In the genomic region with DNA sequence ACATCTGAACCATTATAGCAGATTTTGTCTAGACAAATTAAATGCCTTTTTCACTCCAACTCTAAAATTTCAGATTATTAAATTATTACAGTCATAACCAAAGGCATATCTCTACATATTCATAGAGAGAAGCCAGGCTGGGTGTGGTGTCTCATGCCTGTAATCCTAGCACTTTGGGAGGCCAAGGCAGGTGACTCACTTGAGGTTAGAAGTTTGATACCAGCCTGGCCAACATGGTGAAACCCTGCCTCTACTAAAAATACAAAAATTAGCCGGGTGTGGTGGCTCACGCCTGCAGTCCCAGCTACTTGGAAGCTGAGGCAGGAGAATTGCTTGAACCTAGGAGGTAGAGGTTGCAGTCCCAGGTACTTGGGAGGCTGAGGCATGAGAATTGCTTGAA, we compare ENCODE assay signal across 12 cellular contexts. TPM values are rescaled to one million over a fixed set of nuclear protein-coding genes. Genes with fewer than 3 reads are reported as not detected.
DNase-seq lines count a peak whose midpoint lies in the region; ATAC-seq lines count a peak whose summit lies in the region.
"Not testable (repeated sequence)": the region's sequence is repeated elsewhere in the genome, so short reads cannot be mapped to it uniquely, and the experiment has no call there.
"Had no signal": no experiment of that assay in that cellular context is flagged by ENCODE, and none has a peak within 500 bp of the region (broad histone marks: within the 10 kb centered on the region; RNA-seq: fewer than 3 reads in every experiment).

No MANE protein-coding gene starts in this region.

- H3K27ac ChIP-seq in CD8-positive, alpha-beta memory T cell (ENCODE audit: low read depth, low read length) = not testable (repeated sequence)

- not testable (repeated sequence) for H3K9me3 ChIP-seq in CD8-positive, alpha-beta memory T cell (ENCODE audit: low read length)

- peak overlapping the region in 7 of 8 donors; percentile 35 to 86 (median 55) for H3K27ac Mint-ChIP-seq in CD8-positive, alpha-beta memory T cell
- H3K27ac Mint-ChIP-seq in activated naive CD8-positive, alpha-beta T cell treated with anti-CD3 and anti-CD28 coated beads for 36 hours = peak overlapping the region; percentile 84
- H3K27ac Mint-ChIP-seq in effector memory CD8-positive, alpha-beta T cell = peak overlapping the region; percentile 63 to 86

- not testable (repeated sequence) for ATAC-seq in effector memory CD8-positive, alpha-beta T cell (replicated peaks)

- peak overlapping the region; percentile 37 to 68 (median 51) for H3K4me3 Mint-ChIP-seq in CD8-positive, alpha-beta memory T cell
- H3K4me3 Mint-ChIP-seq in activated naive CD8-positive, alpha-beta T cell treated with anti-CD3 and anti-CD28 coated beads for 36 hours = peak overlapping the region; percentile 40
- H3K4me3 Mint-ChIP-seq in effector memory CD8-positive, alpha-beta T cell = peak overlapping the region; percentile 52 to 58

- H3K27me3 Mint-ChIP-seq in CD8-positive, alpha-beta memory T cell; activated naive CD8-positive, alpha-beta T cell treated with anti-CD3 and anti-CD28 coated beads for 36 hours; effector memory CD8-positive, alpha-beta T cell: not testable (repeated sequence)

- not testable (repeated sequence) for H3K9me3 Mint-ChIP-seq in CD8-positive, alpha-beta memory T cell; activated naive CD8-positive, alpha-beta T cell treated with anti-CD3 and anti-CD28 coated beads for 36 hours; effector memory CD8-positive, alpha-beta T cell

- DNase-seq in CD8-positive, alpha-beta memory T cell; effector memory CD8-positive, alpha-beta T cell: not testable (repeated sequence)
- DNase-seq in LHCN-M2 (ENCODE audit: low read depth) (peak; percentile 67), myocyte (ENCODE audit: low read depth) (peak; percentile 75)
- DNase-seq in NK-92 treated with Interleukin-12 subunit alpha and Interleukin-12 subunit beta, amount 100 ng/mL, for 24 hours (lab: John Stamatoyannopoulos, UW) = peak; percentile 10
- DNase-seq in activated CD8-positive, alpha-beta memory T cell treated with anti-CD3 and anti-CD28 coated beads, Interleukin-2, amount 50 U/mL, for 4 hours = peak; percentile 43
- DNase-seq in activated naive CD8-positive, alpha-beta T cell treated with anti-CD3 and anti-CD28 coated beads for 36 hours = peak; percentile 56
- peak; percentile 67 for DNase-seq in stimulated activated CD8-positive, alpha-beta memory T cell treated with anti-CD3 and anti-CD28 coated beads, Interleukin-4, amount 100 ng/mL, for 48 hours

- peaks cover 35 to 88% (median 51%) of the 10 kb centered on the region in 3 donors for H3K36me3 Mint-ChIP-seq in CD8-positive, alpha-beta memory T cell
- H3K36me3 Mint-ChIP-seq in activated naive CD8-positive, alpha-beta T cell treated with anti-CD3 and anti-CD28 coated beads for 36 hours = peaks cover 80% of the 10 kb centered on the region
- peaks cover 89% of the 10 kb centered on the region for H3K36me3 Mint-ChIP-seq in effector memory CD8-positive, alpha-beta T cell (ENCODE audit: insufficient read depth)

- peaks cover 29% of the 10 kb centered on the region for H3K4me1 ChIP-seq in CD8-positive, alpha-beta memory T cell (ENCODE audit: insufficient read depth, low read length)

- H3K36me3 ChIP-seq in CD8-positive, alpha-beta memory T cell (ENCODE audit: insufficient read depth, low read length) = peaks cover 26% of the 10 kb centered on the region

- not testable (repeated sequence) for H3K4me3 ChIP-seq in CD8-positive, alpha-beta memory T cell (ENCODE audit: low read length)

- H3K27me3 ChIP-seq in CD8-positive, alpha-beta memory T cell (ENCODE audit: insufficient read depth, low read length, poor library complexity, severe bottlenecking) = not testable (repeated sequence)

- POLR2A ChIA-PET in CD8-positive, alpha-beta memory T cell (lab: Charles Lee) = not testable (repeated sequence)

- H3K4me1 Mint-ChIP-seq in CD8-positive, alpha-beta memory T cell = peaks cover 85 to 94% (median 90%) of the 10 kb centered on the region in 3 donors
- H3K4me1 Mint-ChIP-seq in activated naive CD8-positive, alpha-beta T cell treated with anti-CD3 and anti-CD28 coated beads for 36 hours = peaks cover 72% of the 10 kb centered on the region
- H3K4me1 Mint-ChIP-seq in effector memory CD8-positive, alpha-beta T cell (ENCODE audit: low read depth in 2 of 2) = peaks cover 46 to 67% of the 10 kb centered on the region in 2 donors

- CTCF ChIA-PET in CD8-positive, alpha-beta memory T cell (lab: Charles Lee) = not testable (repeated sequence)

RNA-seq across cellular contexts. Expression of a gene that starts 11.1 kb away (rescaled TPM):
- total RNA-seq in CD8-positive, alpha-beta memory T cell = 100 to 1,000 TPM; 145 to 161 TPM
- 562 TPM for polyA plus RNA-seq in CD8-positive, alpha-beta memory T cell
- total RNA-seq in LHCN-M2 (2014; rRNA removed) (0.26 and 0.40 TPM in 2 replicates), myocyte (0.21 TPM in 1 of 2 replicates, not detected in the other)
- polyA plus RNA-seq in LHCN-M2 (2012) = 0.05 TPM
- total RNA-seq in activated naive CD8-positive, alpha-beta T cell treated with anti-CD3 and anti-CD28 coated beads for 36 hours = 100 to 1,000 TPM; 112 to 114 TPM
- 0.08 TPM for polyA plus RNA-seq in myocyte (2012)
- total RNA-seq: G401, SJSA1 had no signal

RNA-seq across cellular contexts. Expression of a gene that starts 30.8 kb away (rescaled TPM):
- 10 to 100 TPM; 10.7 to 16.2 TPM for total RNA-seq in CD8-positive, alpha-beta memory T cell
- polyA plus RNA-seq in CD8-positive, alpha-beta memory T cell = 3.4 TPM
- not detected in 2 replicates for total RNA-seq in LHCN-M2 (2014; rRNA removed)
- polyA plus RNA-seq in LHCN-M2 (2012) = not detected
- 1 to 10 TPM; 2.4 TPM for total RNA-seq in activated naive CD8-positive, alpha-beta T cell treated with anti-CD3 and anti-CD28 coated beads for 36 hours
- total RNA-seq in myocyte = not detected in 2 replicates
- polyA plus RNA-seq in myocyte (2012) = not detected
- total RNA-seq: G401, Right ventricle myocardium superior, SJSA1 had no signal
- polyA plus RNA-seq: CD14-positive monocyte had no signal

RNA-seq across cellular contexts. Expression of a gene that starts 41.7 kb away (rescaled TPM):
- 1 to 10 TPM; 3.0 to 3.2 TPM for total RNA-seq in CD8-positive, alpha-beta memory T cell
- polyA plus RNA-seq in CD8-positive, alpha-beta memory T cell = 7.1 TPM
- total RNA-seq in LHCN-M2 (2014; rRNA removed) (0.63 TPM in 1 of 2 replicates, not detected in the other), myocyte (not detected in 2 replicates)
- polyA plus RNA-seq in LHCN-M2 (2012) = not detected
- total RNA-seq in activated naive CD8-positive, alpha-beta T cell treated with anti-CD3 and anti-CD28 coated beads for 36 hours = 1 to 10 TPM in 1 of 2 experiments, under 1 TPM in 1; 0.64 to 1.1 TPM
- polyA plus RNA-seq in myocyte (2012) = not detected
- total RNA-seq: G401, Right ventricle myocardium superior, SJSA1 had no signal
- polyA plus RNA-seq: CD14-positive monocyte had no signal

RNA-seq across cellular contexts. Expression of a gene that starts 57.1 kb away (rescaled TPM):
- total RNA-seq in CD8-positive, alpha-beta memory T cell = 1 to 10 TPM; 4.9 to 5.7 TPM
- polyA plus RNA-seq in CD8-positive, alpha-beta memory T cell = 13.3 TPM
- total RNA-seq in LHCN-M2 (2014; rRNA removed) = 0.96 and 2.0 TPM in 2 replicates
- 0.16 TPM for polyA plus RNA-seq in LHCN-M2 (2012)
- under 1 TPM in 1 of 2 experiments, not detected in 1; 0.82 TPM for total RNA-seq in activated naive CD8-positive, alpha-beta T cell treated with anti-CD3 and anti-CD28 coated beads for 36 hours
- 0.40 TPM in 1 of 2 replicates, not detected in the other for total RNA-seq in myocyte
- polyA plus RNA-seq in myocyte (2012) = not detected
- total RNA-seq: G401, Right ventricle myocardium superior, SJSA1 had no signal
- polyA plus RNA-seq: CD14-positive monocyte had no signal

Comparison
In these comparisons a context has a peak if more than half of its experiments do, and no peak if none do; other contexts are left out.
1. RNA of a gene that starts 11.1 kb away (total RNA-seq): 145 to 161 TPM in CD8-positive, alpha-beta memory T cell and 112 to 114 TPM in activated naive CD8-positive, alpha-beta T cell treated with anti-CD3 and anti-CD28 coated beads for 36 hours; 0.26 to 0.40 TPM in LHCN-M2 and 0.21 TPM in myocyte; every median in the first group is over 10 times any median in the second.
2. Peak in every context shown above with its lines, with median percentiles within 50 percentile points of each other: H3K27ac Mint-ChIP-seq and H3K4me3 Mint-ChIP-seq.